21 cellular contexts compared by ENCODE assay signal in the genomic region with DNA sequence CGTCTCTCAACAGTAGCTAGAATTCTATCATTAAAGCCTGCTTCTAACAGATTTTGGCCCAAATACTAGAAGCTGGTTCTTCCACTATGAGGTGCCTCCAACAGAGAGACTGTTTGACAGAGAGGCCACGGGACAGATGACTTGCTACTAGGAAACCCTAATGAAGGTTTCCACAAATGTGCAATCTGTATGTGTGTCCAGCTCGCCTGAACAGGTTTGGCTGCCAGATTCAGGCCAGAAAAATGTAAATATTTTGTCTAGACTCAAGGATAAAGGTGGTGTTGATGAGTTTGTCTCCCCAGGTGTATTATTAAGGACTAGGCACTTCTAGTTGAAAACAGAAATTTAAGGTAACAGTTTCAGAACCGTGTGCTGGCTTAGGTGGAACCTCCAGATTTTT.
"Had no signal": no experiment of that assay in that cellular context is flagged by ENCODE, and none has a peak within 500 bp of the region (broad histone marks: within the 10 kb centered on the region; RNA-seq: fewer than 3 reads in every experiment).

No MANE protein-coding gene starts in this region.

- H3K36me3 ChIP-seq: esophagus squamous epithelium, left lung, lower lobe of right lung, pancreas, prostate gland, transverse colon had no signal

- H3K4me1 ChIP-seq: body of pancreas, esophagus squamous epithelium, left lung, lower lobe of right lung, pancreas, prostate gland, testis, transverse colon had no signal

- H3K27ac ChIP-seq: body of pancreas, esophagus squamous epithelium, left lung, lower lobe of right lung, pancreas, prostate gland, testis, transverse colon had no signal

- DNase-seq: activated CD4-positive, alpha-beta T cell treated with anti-CD3 and anti-CD28 coated beads for 36 hours; activated CD4-positive, alpha-beta T cell treated with anti-CD3 and anti-CD28 coated beads, Interleukin-2, amount 50 U/mL, for 4 hours; activated CD4-positive, CD25-positive, alpha-beta regulatory T cell; activated CD8-positive, alpha-beta memory T cell treated with anti-CD3 and anti-CD28 coated beads for 24 hours; activated effector memory CD4-positive, alpha-beta T cell treated with Interleukin-2 at 50 U/mL for 16 hours; activated naive CD4-positive, alpha-beta T cell treated with Interleukin-2 at 50 U/mL for 16 hours; anterior cingulate cortex; body of pancreas; endodermal cell; esophagus squamous epithelium; left lung; lower lobe of right lung; mucosa of descending colon; pancreas; retina; stimulated activated naive CD4-positive, alpha-beta T cell treated with Interleukin-2 at 50 U/mL for 16 hours; T-helper 1 cell; testis; transverse colon had no signal

- ATAC-seq: activated CD4-positive, alpha-beta T cell treated with anti-CD3 and anti-CD28 coated beads for 36 hours; body of pancreas; left lung; lower lobe of right lung; mucosa of descending colon; pancreas; sciatic nerve had no signal

- H3K27me3 ChIP-seq: body of pancreas, esophagus squamous epithelium, left lung, pancreas, testis, transverse colon had no signal

- H3K4me3 ChIP-seq: body of pancreas, esophagus squamous epithelium, left lung, lower lobe of right lung, mucosa of descending colon, pancreas, prostate gland, testis, transverse colon had no signal

- H3K9me3 ChIP-seq: body of pancreas, esophagus squamous epithelium, left lung, lower lobe of right lung, mucosa of descending colon, pancreas, prostate gland, testis, transverse colon had no signal
